In genomic region chr3:108602249-108602934, GRCh38 we compare ENCODE assay signal across 8 cellular contexts. TPM values are rescaled to one million over a fixed set of nuclear protein-coding genes. Genes with fewer than 3 reads are reported as not detected.
DNase-seq lines count a peak whose midpoint lies in the region; ATAC-seq and TF ChIP-seq lines count a peak whose summit lies in the region.

No MANE protein-coding gene starts in this region.

- no peaks in the 10 kb centered on the region for H3K27me3 ChIP-seq in upper lobe of right lung

- peaks cover 44% of the 10 kb centered on the region for H3K4me1 Mint-ChIP-seq in activated CD4-positive, alpha-beta memory T cell treated with anti-CD3 and anti-CD28 coated beads for 36 hours (ENCODE audit: low read depth)
- H3K4me1 Mint-ChIP-seq in memory B cell: peaks cover 14% of the 10 kb centered on the region

- POLR2A ChIA-PET in activated CD4-positive, alpha-beta memory T cell treated with anti-CD3 and anti-CD28 coated beads for 36 hours (lab: Charles Lee): interaction anchor here (0.8 to 3.9 kb wide), 2 partner anchors 13 to 233 kb away, joined by 3 to 27 read pairs; partner anchors contain the start of genes CIP2A and DZIP3

- DNase-seq in GM10266 (ENCODE audit: extremely low spot score) (peak; percentile 18), memory B cell (ENCODE audit: low spot score in 2 of 2) (peak in 1 of 2 donors; percentile 11), upper lobe of right lung (no peak), NCI-H226 (no peak), erythroblast (lab: John Stamatoyannopoulos, UW) (no peak), COLO668 (lab: John Stamatoyannopoulos, UW; ENCODE audit: unreplicated experiment) (no peak)
- peak; percentile 50 for DNase-seq in activated CD4-positive, alpha-beta memory T cell treated with anti-CD3 and anti-CD28 coated beads for 36 hours

- H3K9me3 Mint-ChIP-seq in activated CD4-positive, alpha-beta memory T cell treated with anti-CD3 and anti-CD28 coated beads for 36 hours: peaks cover 2% of the 10 kb centered on the region
- H3K9me3 Mint-ChIP-seq in memory B cell: no peaks in the 10 kb centered on the region

- TF ChIP-seq POLR2A in erythroblast (IDR thresholded peaks at IDR 0.05; ENCODE audit: low read length): no peak

- no peak overlapping the region for H3K4me3 ChIP-seq in upper lobe of right lung

- intact Hi-C loops in activated CD4-positive, alpha-beta memory T cell treated with anti-CD3 and anti-CD28 coated beads for 36 hours (cut with micrococcal nuclease): no loop called here
- intact Hi-C loops in upper lobe of right lung (cut with DNase I): no loop called here

- no peaks in the 10 kb centered on the region for H3K4me1 ChIP-seq in upper lobe of right lung

- TF ChIP-seq CTCF in GM10266 (IDR thresholded peaks at IDR 0.05; ENCODE audit: control insufficient read depth, insufficient read depth, low read depth, missing control alignments): no peak
- no peak for TF ChIP-seq CTCF in upper lobe of right lung (IDR thresholded peaks at IDR 0.05)

- no peaks in the 10 kb centered on the region for H3K36me3 ChIP-seq in upper lobe of right lung

- no peaks in the 10 kb centered on the region for H3K27me3 Mint-ChIP-seq in activated CD4-positive, alpha-beta memory T cell treated with anti-CD3 and anti-CD28 coated beads for 36 hours
- no peaks in the 10 kb centered on the region for H3K27me3 Mint-ChIP-seq in memory B cell

- H3K36me3 Mint-ChIP-seq in activated CD4-positive, alpha-beta memory T cell treated with anti-CD3 and anti-CD28 coated beads for 36 hours: peaks cover 2% of the 10 kb centered on the region
- H3K36me3 Mint-ChIP-seq in memory B cell: peaks cover 2% of the 10 kb centered on the region

- H3K9me3 ChIP-seq in upper lobe of right lung: no peaks in the 10 kb centered on the region

- no peak overlapping the region for H3K27ac Mint-ChIP-seq in activated CD4-positive, alpha-beta memory T cell treated with anti-CD3 and anti-CD28 coated beads for 36 hours
- peak overlapping the region; percentile 82 for H3K27ac Mint-ChIP-seq in memory B cell

- no peak overlapping the region for H3K27ac ChIP-seq in upper lobe of right lung

- CTCF ChIA-PET in activated CD4-positive, alpha-beta memory T cell treated with anti-CD3 and anti-CD28 coated beads for 36 hours (lab: Charles Lee): interaction anchor here (1.3 to 5.0 kb wide), 4 partner anchors 13 to 421 kb away, joined by 3 to 32 read pairs (median 6); partner anchors contain the start of genes CIP2A and DZIP3

- ATAC-seq in GM21825 (IDR thresholded peaks at IDR 0.05; ENCODE audit: unreplicated experiment) (peak; percentile 76), memory B cell (ENCODE audit: low read depth) (peak; percentile 82), upper lobe of right lung (no peak)

- no peak overlapping the region for H3K4me3 Mint-ChIP-seq in activated CD4-positive, alpha-beta memory T cell treated with anti-CD3 and anti-CD28 coated beads for 36 hours
- H3K4me3 Mint-ChIP-seq in memory B cell: peak overlapping the region; percentile 50

RNA-seq across cellular contexts. Expression of gene DZIP3, which starts 12.9 kb away (rescaled TPM):
- 10 to 100 TPM; 11.3 to 11.4 TPM for total RNA-seq in activated CD4-positive, alpha-beta memory T cell treated with anti-CD3 and anti-CD28 coated beads for 36 hours
- 8.9 TPM for total RNA-seq in upper lobe of right lung

RNA-seq across cellular contexts. Expression of gene CIP2A, which starts 13.2 kb away (rescaled TPM):
- 10 to 100 TPM; 39.5 to 45.1 TPM for total RNA-seq in activated CD4-positive, alpha-beta memory T cell treated with anti-CD3 and anti-CD28 coated beads for 36 hours
- total RNA-seq in upper lobe of right lung: 1.9 TPM

Comparison
In these comparisons a context has a peak if more than half of its experiments do, and no peak if none do; other contexts are left out.
1. DNase-seq: peak in GM10266 (single experiment) and activated CD4-positive, alpha-beta memory T cell treated with anti-CD3 and anti-CD28 coated beads for 36 hours (single experiment); none in upper lobe of right lung (single experiment), NCI-H226 (single experiment), erythroblast (0 of 2) and COLO668 (single experiment).
2. RNA of gene CIP2A, which starts 13.2 kb away (total RNA-seq): 39.5 to 45.1 TPM in activated CD4-positive, alpha-beta memory T cell treated with anti-CD3 and anti-CD28 coated beads for 36 hours; 1.9 TPM in upper lobe of right lung (single experiment); every median in the first group is over 10 times any median in the second.